ENCODE assay signal across 14 cellular contexts in genomic region chr3:154886437-154886836, GRCh38.
DNase-seq lines count a peak whose midpoint lies in the region; ATAC-seq, FAIRE-seq and TF ChIP-seq lines count a peak whose summit lies in the region.
"Had no signal": no experiment of that assay in that cellular context is flagged by ENCODE, and none has a peak within 500 bp of the region (broad histone marks: within the 10 kb centered on the region; RNA-seq: fewer than 3 reads in every experiment).

No MANE protein-coding gene starts in this region.

- H3K27ac Mint-ChIP-seq in HFFc6, result peak overlapping the region; percentile 88
- peak overlapping the region; percentile 93 for H3K27ac Mint-ChIP-seq in astrocyte (ENCODE audit: unreplicated experiment)

- WGBS in heart right ventricle, 2 donors, result 37 to 52% methylated on average over 3 of the region's 3 CpGs
- 51 to 64% (median 51%) methylated on average over 3 of the region's 3 CpGs for WGBS in small intestine, 3 donors

- FAIRE-seq in astrocyte (lab: Jason Lieb, UNC), result peak; percentile 94
- no peak for FAIRE-seq in small intestine (lab: Jason Lieb, UNC)
- FAIRE-seq: TTC549 had no signal

- DNase-seq in A172 (ENCODE audit: low spot score) (peak; percentile 99), HFFc6 (peak; percentile 97), astrocyte (ENCODE audit: low read depth) (peak; percentile 97), heart right ventricle (peak in 1 of 2 donors; percentile 21), cerebellar nuclear complex (lab: John Stamatoyannopoulos, UW) (no peak), midbrain (lab: John Stamatoyannopoulos, UW) (no peak), small intestine (no peak)
- DNase-seq: activated T-cell treated with anti-CD3 and anti-CD28 coated beads for 4 hours; caudate nucleus; glutamatergic neuron; NK-92 treated with Interleukin-12 subunit alpha and Interleukin-12 subunit beta, amount 100 ng/mL, for 24 hours; sigmoid colon had no signal

- H3K36me3 ChIP-seq in astrocyte (ENCODE audit: insufficient read depth, low read length), result no peaks in the 10 kb centered on the region
- no peaks in the 10 kb centered on the region for H3K36me3 ChIP-seq in heart right ventricle
- H3K36me3 ChIP-seq in small intestine (ENCODE audit: control insufficient read depth in 2 of 2, insufficient read depth in 2 of 2, low read length in 2 of 2), result no peaks in the 10 kb centered on the region
- H3K36me3 ChIP-seq: sigmoid colon had no signal

- peak overlapping the region; percentile 48 for H3K4me2 ChIP-seq in astrocyte (ENCODE audit: low read length)

- peaks cover 3% of the 10 kb centered on the region; the same call in 1 of the 2 replicates for H3K27me3 Mint-ChIP-seq in HFFc6 (ENCODE audit: insufficient read depth)
- H3K27me3 Mint-ChIP-seq in astrocyte (ENCODE audit: low read depth, unreplicated experiment), result no peaks in the 10 kb centered on the region

- ATAC-seq in heart right ventricle (peak in 7 of 8 donors; percentile 55 to 90 (median 69)), GM19452 (IDR thresholded peaks at IDR 0.05; ENCODE audit: unreplicated experiment) (no peak)

- H3K9me3 Mint-ChIP-seq in HFFc6 (peaks cover 3% of the 10 kb centered on the region; the same call in 1 of the 2 replicates), astrocyte (ENCODE audit: unreplicated experiment) (peaks cover 5% of the 10 kb centered on the region)

- H3K27ac ChIP-seq in astrocyte (ENCODE audit: low read depth, low read length), result peak overlapping the region; percentile 86
- peak overlapping the region in 5 of 10 donors; percentile 31 to 64 (median 41) for H3K27ac ChIP-seq in heart right ventricle
- no peak overlapping the region for H3K27ac ChIP-seq in small intestine (ENCODE audit: low read depth in 1 of 2, low read length in 1 of 2)
- H3K27ac ChIP-seq: sigmoid colon had no signal

- H3K36me3 Mint-ChIP-seq in HFFc6 (ENCODE audit: low read depth) (peaks cover 17% of the 10 kb centered on the region), astrocyte (ENCODE audit: low read depth, unreplicated experiment) (no peaks in the 10 kb centered on the region)

- H4K20me1 ChIP-seq in astrocyte (ENCODE audit: insufficient read depth, low read length), result no peaks in the 10 kb centered on the region

- peak overlapping the region; percentile 52 for H3K9ac ChIP-seq in astrocyte (ENCODE audit: low read length)

- TF ChIP-seq CTCF in HFFc6 (IDR thresholded peaks at IDR 0.05) (no peak), astrocyte (IDR thresholded peaks at IDR 0.05; ENCODE audit: insufficient read depth, low read depth, low read length) (no peak), heart right ventricle (IDR thresholded peaks at IDR 0.05) (no peak)

- H2AFZ ChIP-seq in astrocyte (ENCODE audit: low read depth, low read length), result no peak overlapping the region

- H3K4me1 ChIP-seq in astrocyte (ENCODE audit: insufficient read depth, low read length) (peaks cover 5% of the 10 kb centered on the region), heart right ventricle (peaks cover 0 to 10% (median 0%) of the 10 kb centered on the region in 9 donors), small intestine (ENCODE audit: control insufficient read depth in 2 of 2, insufficient read depth in 1 of 2, low read depth in 1 of 2, low read length in 1 of 2) (no peaks in the 10 kb centered on the region)
- H3K4me1 ChIP-seq: sigmoid colon had no signal

- H3K79me2 ChIP-seq in astrocyte (ENCODE audit: insufficient read depth, low read length), result no peaks in the 10 kb centered on the region

- intact Hi-C loops in heart right ventricle (cut with DNase I), result no loop called here

- H3K4me3 ChIP-seq in astrocyte (ENCODE audit: insufficient read depth, low read depth, low read length) (no peak overlapping the region), heart right ventricle (no peak overlapping the region), small intestine (ENCODE audit: low read depth in 1 of 2, low read length in 2 of 2) (no peak overlapping the region)
- H3K4me3 ChIP-seq: sigmoid colon had no signal

- H3K4me3 Mint-ChIP-seq in HFFc6 (peak overlapping the region; percentile 75), astrocyte (ENCODE audit: unreplicated experiment) (no peak overlapping the region)

- H3K9me3 ChIP-seq in astrocyte (ENCODE audit: insufficient read depth, low read depth, low read length) (no peaks in the 10 kb centered on the region), heart right ventricle (peaks cover 0 to 31% (median 7%) of the 10 kb centered on the region in 11 donors), small intestine (ENCODE audit: control insufficient read depth, low read depth) (no peaks in the 10 kb centered on the region)
- H3K9me3 ChIP-seq: sigmoid colon had no signal

- H3K27me3 ChIP-seq in astrocyte (ENCODE audit: insufficient read depth, low read length) (no peaks in the 10 kb centered on the region), heart right ventricle (no peaks in the 10 kb centered on the region), small intestine (ENCODE audit: control insufficient read depth in 2 of 2, insufficient read depth in 2 of 2, low read length in 2 of 2) (no peaks in the 10 kb centered on the region)
- H3K27me3 ChIP-seq: sigmoid colon had no signal

- peaks cover 36% of the 10 kb centered on the region for H3K4me1 Mint-ChIP-seq in HFFc6 (ENCODE audit: low read depth)
- H3K4me1 Mint-ChIP-seq in astrocyte (ENCODE audit: low read depth, unreplicated experiment), result peaks cover 20% of the 10 kb centered on the region

Comparison
In these comparisons a context has a peak if more than half of its experiments do, and no peak if none do; other contexts are left out.
1. DNase-seq: peak in A172 (single experiment), HFFc6 (single experiment) and astrocyte (single experiment); none in cerebellar nuclear complex (0 of 2), midbrain (single experiment) and small intestine (single experiment).